10 cellular contexts compared by ENCODE assay signal in the genomic region with DNA sequence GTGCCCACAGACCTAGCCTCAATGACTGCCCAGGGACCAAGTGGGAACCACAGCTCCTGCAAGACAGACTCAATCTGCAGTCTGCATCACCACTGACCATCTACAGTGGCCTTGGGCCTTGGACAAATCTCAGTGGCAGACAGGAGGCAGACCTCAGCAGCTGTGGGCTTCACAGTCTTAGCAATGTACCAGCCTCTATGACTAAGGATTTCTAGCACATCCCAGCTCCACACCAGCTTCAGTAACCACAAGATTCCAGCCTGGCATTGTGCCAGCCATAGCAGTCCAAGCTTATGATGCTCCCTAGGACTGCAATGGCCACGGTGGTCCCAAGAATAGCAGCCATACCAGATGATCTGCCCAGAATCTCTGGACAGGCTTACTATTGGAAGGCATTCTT. TPM values are rescaled to one million over a fixed set of nuclear protein-coding genes. Genes with fewer than 3 reads are reported as not detected.
DNase-seq lines count a peak whose midpoint lies in the region; ATAC-seq, FAIRE-seq and TF ChIP-seq lines count a peak whose summit lies in the region.
"Had no signal": no experiment of that assay in that cellular context is flagged by ENCODE, and none has a peak within 500 bp of the region (broad histone marks: within the 10 kb centered on the region; RNA-seq: fewer than 3 reads in every experiment).

No MANE protein-coding gene starts in this region.

- H3K27me3 Mint-ChIP-seq in astrocyte (ENCODE audit: low read depth, unreplicated experiment): no peaks in the 10 kb centered on the region
- no peaks in the 10 kb centered on the region for H3K27me3 Mint-ChIP-seq in stimulated activated memory B cell treated with anti-CD40 and anti-IgM and Interleukin-4, amounts not matched to agents 10 μg/mL and 1 μg/mL and 100 μg/mL, for 72 hours

- no peak overlapping the region for H2BK12ac ChIP-seq in neuronal stem cell (ENCODE audit: low read length)

- no peaks in the 10 kb centered on the region for H3K9me3 Mint-ChIP-seq in astrocyte (ENCODE audit: unreplicated experiment)
- H3K9me3 Mint-ChIP-seq in stimulated activated memory B cell treated with anti-CD40 and anti-IgM and Interleukin-4, amounts not matched to agents 10 μg/mL and 1 μg/mL and 100 μg/mL, for 72 hours: peaks cover 3% of the 10 kb centered on the region

- TF ChIP-seq CTCF in BJ (IDR thresholded peaks at IDR 0.05; ENCODE audit: insufficient read depth, low read depth, low read length) (peak; percentile 25; the same call in 1 of the 2 replicates), astrocyte (IDR thresholded peaks at IDR 0.05; ENCODE audit: insufficient read depth, low read depth, low read length) (no peak), kidney epithelial cell (IDR thresholded peaks at IDR 0.05; ENCODE audit: insufficient read depth, low read length, poor library complexity, severe bottlenecking) (no peak), GM13977 (IDR thresholded peaks at IDR 0.05; ENCODE audit: extremely low read depth, insufficient read depth, missing control alignments) (no peak)

- H2BK15ac ChIP-seq in neuronal stem cell (ENCODE audit: low read length): no peak overlapping the region

- H3K36me3 Mint-ChIP-seq in astrocyte (ENCODE audit: low read depth, unreplicated experiment): no peaks in the 10 kb centered on the region
- peaks cover 6% of the 10 kb centered on the region for H3K36me3 Mint-ChIP-seq in stimulated activated memory B cell treated with anti-CD40 and anti-IgM and Interleukin-4, amounts not matched to agents 10 μg/mL and 1 μg/mL and 100 μg/mL, for 72 hours

- H3K9me3 ChIP-seq in astrocyte (ENCODE audit: insufficient read depth, low read depth, low read length) (no peaks in the 10 kb centered on the region), neuronal stem cell (replicated peaks in 1 of 2; ENCODE audit: control insufficient read depth in 2 of 2, insufficient read depth in 1 of 2, low read depth in 1 of 2, low read length in 2 of 2) (no peaks in the 10 kb centered on the region)

- H3K36me3 ChIP-seq in BJ (ENCODE audit: control insufficient read depth, insufficient read depth, low read length): no peaks in the 10 kb centered on the region
- H3K36me3 ChIP-seq in astrocyte (ENCODE audit: insufficient read depth, low read length): no peaks in the 10 kb centered on the region
- H3K36me3 ChIP-seq in kidney epithelial cell (ENCODE audit: control insufficient read depth, insufficient read depth, low read length): no peaks in the 10 kb centered on the region
- no peaks in the 10 kb centered on the region for H3K36me3 ChIP-seq in neuronal stem cell (replicated peaks in 1 of 2; ENCODE audit: control insufficient read depth in 2 of 2, insufficient read depth in 2 of 2, low read length in 2 of 2)

- peak overlapping the region; percentile 43 for H3K27ac Mint-ChIP-seq in astrocyte (ENCODE audit: unreplicated experiment)
- H3K27ac Mint-ChIP-seq in stimulated activated memory B cell treated with anti-CD40 and anti-IgM and Interleukin-4, amounts not matched to agents 10 μg/mL and 1 μg/mL and 100 μg/mL, for 72 hours: no peak overlapping the region

- H2AFZ ChIP-seq in astrocyte (ENCODE audit: low read depth, low read length) (no peak overlapping the region), neuronal stem cell (ENCODE audit: low read length) (no peak overlapping the region)

- H3K4me1 Mint-ChIP-seq in astrocyte (ENCODE audit: low read depth, unreplicated experiment): peaks cover 5% of the 10 kb centered on the region
- no peaks in the 10 kb centered on the region for H3K4me1 Mint-ChIP-seq in stimulated activated memory B cell treated with anti-CD40 and anti-IgM and Interleukin-4, amounts not matched to agents 10 μg/mL and 1 μg/mL and 100 μg/mL, for 72 hours

- H3K18ac ChIP-seq in neuronal stem cell (ENCODE audit: low read length): no peak overlapping the region

- H3K9ac ChIP-seq in astrocyte (ENCODE audit: low read length) (no peak overlapping the region), neuronal stem cell (ENCODE audit: low read depth, low read length, poor library complexity) (no peak overlapping the region)

- H3K4ac ChIP-seq in neuronal stem cell (ENCODE audit: low read length): no peak overlapping the region

- no peaks in the 10 kb centered on the region for H3K79me2 ChIP-seq in astrocyte (ENCODE audit: insufficient read depth, low read length)

- FAIRE-seq in astrocyte (lab: Jason Lieb, UNC): no peak
- FAIRE-seq: colon had no signal

- no CpG with 5 or more reads among the region's 1 CpG for WGBS in neuronal stem cell (ENCODE audit: extremely low coverage in 2 of 2, insufficient read length in 2 of 2, insufficient replicate concordance in 1 of 2), 2 donors

- H3K4me3 ChIP-seq in BJ (ENCODE audit: low read depth, low read length): no peak overlapping the region
- no peak overlapping the region for H3K4me3 ChIP-seq in astrocyte (ENCODE audit: insufficient read depth, low read depth, low read length)
- no peak overlapping the region for H3K4me3 ChIP-seq in kidney epithelial cell (ENCODE audit: low read depth, low read length)
- H3K4me3 ChIP-seq in neuronal stem cell (ENCODE audit: low read length in 2 of 2): no peak overlapping the region

- no peak overlapping the region for H2BK5ac ChIP-seq in neuronal stem cell (ENCODE audit: low read length)

- H3K4me3 Mint-ChIP-seq in astrocyte (ENCODE audit: unreplicated experiment): no peak overlapping the region
- H3K4me3 Mint-ChIP-seq in stimulated activated memory B cell treated with anti-CD40 and anti-IgM and Interleukin-4, amounts not matched to agents 10 μg/mL and 1 μg/mL and 100 μg/mL, for 72 hours: no peak overlapping the region

- no peak overlapping the region for H2AK5ac ChIP-seq in neuronal stem cell (ENCODE audit: low read depth, low read length)

- no peak overlapping the region for H2BK120ac ChIP-seq in neuronal stem cell (ENCODE audit: low read depth, low read length)

- H3K27me3 ChIP-seq in BJ (ENCODE audit: control insufficient read depth, insufficient read depth, low read length) (no peaks in the 10 kb centered on the region), astrocyte (ENCODE audit: insufficient read depth, low read length) (no peaks in the 10 kb centered on the region), kidney epithelial cell (ENCODE audit: control insufficient read depth, insufficient read depth, low read length) (no peaks in the 10 kb centered on the region), neuronal stem cell (ENCODE audit: control insufficient read depth in 3 of 3, insufficient read depth in 3 of 3, low read depth in 1 of 3, low read length in 3 of 3) (no peaks in the 10 kb centered on the region)

- no peak overlapping the region for H3K27ac ChIP-seq in astrocyte (ENCODE audit: low read depth, low read length)
- H3K27ac ChIP-seq in neuronal stem cell (replicated peaks; ENCODE audit: low read length): no peak overlapping the region

- no peak for ATAC-seq in stimulated activated memory B cell treated with anti-CD40 and anti-IgM and Interleukin-4, amounts not matched to agents 10 μg/mL and 1 μg/mL and 100 μg/mL, for 72 hours
- ATAC-seq: activated CD4-positive, CD25-positive, alpha-beta regulatory T cell treated with anti-CD3 and anti-CD28 coated beads, Interleukin-2, amount 50 U/mL, for 24 hours had no signal

- no peaks in the 10 kb centered on the region for H3K79me1 ChIP-seq in neuronal stem cell (ENCODE audit: low read depth, low read length)

- H4K8ac ChIP-seq in neuronal stem cell (ENCODE audit: low read depth, low read length): no peak overlapping the region

- no peak for DNase-seq in BJ (ENCODE audit: low read depth)
- DNase-seq in HS-27A (ENCODE audit: low read depth): peak; percentile 62
- DNase-seq in astrocyte (ENCODE audit: low read depth): peak; percentile 85
- DNase-seq in kidney epithelial cell (ENCODE audit: low read depth): peak; percentile 43
- DNase-seq in neuronal stem cell (ENCODE audit: low spot score): no peak
- DNase-seq in GM13977 (ENCODE audit: low spot score): no peak
- no peak for DNase-seq in SHP77 treated with DMSO at 0.1 percent for 48 hours (lab: John Stamatoyannopoulos, UW)

- CTCF ChIA-PET in BJ (lab: Yijun Ruan, JAX): no interaction called here

- H3K4me2 ChIP-seq in astrocyte (ENCODE audit: low read length) (no peak overlapping the region), neuronal stem cell (ENCODE audit: insufficient read depth, low read length, poor library complexity, severe bottlenecking) (no peak overlapping the region)

- H3K4me1 ChIP-seq in astrocyte (ENCODE audit: insufficient read depth, low read length) (peaks cover 3% of the 10 kb centered on the region), neuronal stem cell (ENCODE audit: control insufficient read depth in 2 of 2, insufficient read depth in 1 of 2, low read depth in 1 of 2, low read length in 2 of 2) (no peaks in the 10 kb centered on the region)

- POLR2A ChIA-PET in BJ (lab: Charles Lee): no interaction called here

- H3K23ac ChIP-seq in neuronal stem cell (ENCODE audit: low read depth, low read length, poor library complexity): no peak overlapping the region

- H3K14ac ChIP-seq in neuronal stem cell (ENCODE audit: low read length): no peak overlapping the region

- in situ Hi-C loops in GM13977 (cut with MboI; ENCODE audit: low pct_unique_long_range_greater_than_20kb, low sequenced_read_pairs, unreplicated experiment): loop anchor here (25.0 kb wide), 2 partner anchors 284 to 909 kb away; no protein-coding TSS in a partner anchor

- no peak overlapping the region for H4K91ac ChIP-seq in neuronal stem cell (ENCODE audit: low read depth, low read length, poor library complexity)

- no peaks in the 10 kb centered on the region for H4K20me1 ChIP-seq in astrocyte (ENCODE audit: insufficient read depth, low read length)

RNA-seq across cellular contexts. Expression of a gene that starts 19.6 kb away (rescaled TPM):
- polyA plus RNA-seq in BJ (2011; rRNA removed): 30.7 and 50.9 TPM in 2 replicates
- polyA minus RNA-seq in BJ (2011; rRNA and poly(A)+ RNA removed): 14.2 and 40.2 TPM in 2 replicates
- total RNA-seq in astrocyte (38.9 and 39.5 TPM in 2 replicates), kidney epithelial cell (42.2 and 46.8 TPM in 2 replicates)
- 46.7 TPM for polyA plus RNA-seq in neuronal stem cell (2013, experiment 1 of 2)
- 47.0 TPM for polyA plus RNA-seq in neuronal stem cell (2013, experiment 2 of 2)

Comparison
In these comparisons a context has a peak if more than half of its experiments do, and no peak if none do; other contexts are left out.
1. DNase-seq: peak in HS-27A (single experiment), astrocyte (single experiment) and kidney epithelial cell (single experiment); none in BJ (single experiment), neuronal stem cell (single experiment), GM13977 (single experiment) and SHP77 treated with DMSO at 0.1 percent for 48 hours (single experiment).